In genomic region chr11:19344661-19345518, GRCh38 we compare ENCODE assay signal across 8 cellular contexts.
DNase-seq lines count a peak whose midpoint lies in the region; TF ChIP-seq lines count a peak whose summit lies in the region.

No MANE protein-coding gene starts in this region.

- H3K4me3 ChIP-seq in fibroblast of lung (replicated peaks in 1 of 4; ENCODE audit: control extremely low read depth in 1 of 4, insufficient read depth in 1 of 4, low read depth in 3 of 4, low read length in 4 of 4) (peak overlapping the region; percentile 6 to 62 (median 33)), neuron (ENCODE audit: low read length) (peak overlapping the region; percentile 62), OCI-LY7 (ENCODE audit: low read depth, low read length, poor library complexity, severe bottlenecking) (no peak overlapping the region)

- H3K4me2 ChIP-seq in H9 (ENCODE audit: insufficient read depth, insufficient read length, low read length) = peak overlapping the region; percentile 56
- peak overlapping the region; percentile 78 for H3K4me2 ChIP-seq in fibroblast of lung (ENCODE audit: extremely low read depth, insufficient read depth, low read length)
- no peak overlapping the region for H3K4me2 ChIP-seq in OCI-LY7 (ENCODE audit: low read length)

- H3K23ac ChIP-seq in H9 (ENCODE audit: insufficient read length, low read depth, low read length) = no peak overlapping the region

- H3K36me3 ChIP-seq in fibroblast of lung (ENCODE audit: control insufficient read depth, insufficient read depth, low read length) (no peaks in the 10 kb centered on the region), neuron (ENCODE audit: insufficient read depth, low read length) (no peaks in the 10 kb centered on the region), OCI-LY7 (ENCODE audit: insufficient read depth, low read length) (no peaks in the 10 kb centered on the region)

- H4K20me1 ChIP-seq in H9 (ENCODE audit: control insufficient read depth, insufficient read depth, insufficient read length) (no peaks in the 10 kb centered on the region), fibroblast of lung (ENCODE audit: control insufficient read depth, extremely low read depth, insufficient read depth, low read length) (no peaks in the 10 kb centered on the region), OCI-LY7 (ENCODE audit: insufficient read depth, low read length) (no peaks in the 10 kb centered on the region)

- H3K27ac ChIP-seq in H9 (ENCODE audit: insufficient read length, low read depth, low read length) = no peak overlapping the region
- H3K27ac ChIP-seq in fibroblast of lung (ENCODE audit: insufficient read depth, low read length) = peak overlapping the region; percentile 18
- H3K27ac ChIP-seq in OCI-LY7 (ENCODE audit: low read depth, low read length, poor library complexity, severe bottlenecking) = no peak overlapping the region

- H3K4ac ChIP-seq in H9 (ENCODE audit: low read depth, low read length) = no peak overlapping the region

- no peak overlapping the region for H2BK120ac ChIP-seq in H9 (ENCODE audit: low read depth, low read length, poor library complexity, severe bottlenecking)

- POLR2A ChIA-PET in OCI-LY7 (lab: Charles Lee) = no interaction called here

- TF ChIP-seq CTCF in H9 (conservative IDR thresholded peaks at IDR 0.05) = no peak
- no peak for TF ChIP-seq CTCF in fibroblast of lung (conservative IDR thresholded peaks at IDR 0.05 in 1 of 2, IDR thresholded peaks at IDR 0.05 in 1 of 2; ENCODE audit: low read depth in 1 of 2, low read length in 2 of 2)
- no peak for TF ChIP-seq CTCF in OCI-LY7 (conservative IDR thresholded peaks at IDR 0.05; ENCODE audit: low read length)

- H3K9me2 ChIP-seq in OCI-LY7 (ENCODE audit: insufficient read depth, low read length) = no peaks in the 10 kb centered on the region

- no peak overlapping the region for H4K5ac ChIP-seq in H9 (ENCODE audit: insufficient read length, low read depth, low read length)

- H3K9me3 Mint-ChIP-seq in H9 (no peaks in the 10 kb centered on the region), immature natural killer cell (no peaks in the 10 kb centered on the region)

- no peak overlapping the region for H2AK5ac ChIP-seq in H9 (ENCODE audit: insufficient read length, low read length)

- no peak overlapping the region for H3K14ac ChIP-seq in H9 (ENCODE audit: insufficient read depth, low read length)

- H4K8ac ChIP-seq in H9 (replicated peaks; ENCODE audit: insufficient read length, low read depth, low read length) = no peak overlapping the region

- H3K79me2 ChIP-seq in H9 (ENCODE audit: insufficient read depth, low read length) (no peaks in the 10 kb centered on the region), fibroblast of lung (ENCODE audit: control insufficient read depth, insufficient read depth, low read length) (no peaks in the 10 kb centered on the region), OCI-LY7 (ENCODE audit: insufficient read depth, low read depth, low read length) (no peaks in the 10 kb centered on the region)

- H3K4me1 Mint-ChIP-seq in H9 = peaks cover 13 to 17% of the 10 kb centered on the region in 2 experiments
- peaks cover 6 to 8% of the 10 kb centered on the region in 2 donors for H3K4me1 Mint-ChIP-seq in immature natural killer cell

- H3K36me3 Mint-ChIP-seq in H9 (ENCODE audit: insufficient read depth in 1 of 3, low read depth in 3 of 3) (no peaks in the 10 kb centered on the region), immature natural killer cell (peaks cover 0 to 5% (median 0%) of the 10 kb centered on the region in 3 donors)

- H2BK12ac ChIP-seq in H9 (ENCODE audit: insufficient read length, low read depth, low read length) = no peak overlapping the region

- no peak overlapping the region for H3K18ac ChIP-seq in H9 (ENCODE audit: insufficient read length, low read depth, low read length)

- H3K79me1 ChIP-seq in H9 (ENCODE audit: insufficient read depth, low read depth, low read length, poor library complexity, severe bottlenecking) = no peaks in the 10 kb centered on the region

- WGBS in H9 (ENCODE audit: extremely low coverage, insufficient read length, low lambda C conversion rate) = no CpG with 5 or more reads among the region's 44 CpGs

- BruUV-seq in OCI-LY7 (replicated peaks; lab: Mats Ljungman, UMichigan) = no TSS peak

- H2AFZ ChIP-seq in H9 (ENCODE audit: low read length) = no peak overlapping the region
- H2AFZ ChIP-seq in fibroblast of lung (ENCODE audit: low read length) = no peak overlapping the region
- H2AFZ ChIP-seq in neuron (ENCODE audit: low read depth, low read length) = peak overlapping the region; percentile 12
- H2AFZ ChIP-seq in OCI-LY7 (ENCODE audit: low read length) = no peak overlapping the region

- H3T11ph ChIP-seq in H9 (ENCODE audit: low read length) = no peak overlapping the region

- peak; percentile 23 for DNase-seq in DMS 273 treated with DMSO at 0.1 percent for 48 hours (lab: John Stamatoyannopoulos, UW)
- DNase-seq in H9 = peak; percentile 82
- peak; percentile 66 to 91 for DNase-seq in NCI-H526 (lab: John Stamatoyannopoulos, UW)
- peak; percentile 20 to 33 for DNase-seq in fibroblast of lung (ENCODE audit: low read depth in 2 of 2)
- DNase-seq in dedifferentiated amniotic fluid mesenchymal stem cell (ENCODE audit: extremely low spot score) = no peak
- DNase-seq in OCI-LY7 (ENCODE audit: low spot score) = no peak
- DNase-seq in immature natural killer cell = no peak

- H3K9ac ChIP-seq in H9 (ENCODE audit: extremely low read depth, insufficient read length, low read length) (no peak overlapping the region), fibroblast of lung (ENCODE audit: insufficient read depth, low read length) (peak overlapping the region; percentile 61)

- intact Hi-C loops in OCI-LY7 (cut with micrococcal nuclease; ENCODE audit: unreplicated experiment) = no loop called here

- no peak overlapping the region for H4K91ac ChIP-seq in H9 (ENCODE audit: insufficient read length, low read depth, low read length)

- H3K4me1 ChIP-seq in H9 (ENCODE audit: insufficient read depth, low read length) = no peaks in the 10 kb centered on the region
- H3K4me1 ChIP-seq in fibroblast of lung (ENCODE audit: control insufficient read depth, extremely low read depth, insufficient read depth, low read length) = no peaks in the 10 kb centered on the region
- H3K4me1 ChIP-seq in neuron (ENCODE audit: insufficient read depth, low read length) = peaks cover 39% of the 10 kb centered on the region
- no peaks in the 10 kb centered on the region for H3K4me1 ChIP-seq in OCI-LY7 (ENCODE audit: insufficient read depth, low read length, poor library complexity, severe bottlenecking)

- H2BK20ac ChIP-seq in H9 (ENCODE audit: low read depth, low read length, poor library complexity, severe bottlenecking) = no peak overlapping the region

- H2BK5ac ChIP-seq in H9 (ENCODE audit: insufficient read length, low read length) = no peak overlapping the region

- CTCF ChIA-PET in OCI-LY7 (lab: Charles Lee; ENCODE audit: unreplicated experiment) = no interaction called here

- no peak overlapping the region for H2BK15ac ChIP-seq in H9 (ENCODE audit: low read depth, low read length)

- no peak overlapping the region for H3K56ac ChIP-seq in H9 (ENCODE audit: insufficient read length, low read depth, low read length)

- H3K27me3 Mint-ChIP-seq in H9 (ENCODE audit: low read depth) (peaks cover 100% of the 10 kb centered on the region), immature natural killer cell (ENCODE audit: low read depth in 3 of 3) (peaks cover 11 to 51% (median 29%) of the 10 kb centered on the region in 3 donors)

- H3K23me2 ChIP-seq in H9 (ENCODE audit: insufficient read length, low read depth, low read length, poor library complexity, severe bottlenecking) = peaks cover 10% of the 10 kb centered on the region

- H3K4me3 Mint-ChIP-seq in H9 (peak overlapping the region; percentile 44 to 81), immature natural killer cell (peak overlapping the region in 1 of 5 donors; percentile 18)

- H3K27me3 ChIP-seq in H9 (ENCODE audit: insufficient read depth, low read length) (peaks cover 32% of the 10 kb centered on the region; the same call in 1 of the 2 replicates), fibroblast of lung (ENCODE audit: control insufficient read depth, insufficient read depth, low read length) (peaks cover 38% of the 10 kb centered on the region), neuron (ENCODE audit: insufficient read depth, low read length) (peaks cover 27% of the 10 kb centered on the region)

- H3K9me3 ChIP-seq in H9 (ENCODE audit: control insufficient read depth, low read depth, low read length) (no peaks in the 10 kb centered on the region), fibroblast of lung (ENCODE audit: control insufficient read depth, insufficient read depth, low read depth, low read length) (no peaks in the 10 kb centered on the region), neuron (ENCODE audit: low read length) (no peaks in the 10 kb centered on the region), OCI-LY7 (ENCODE audit: low read length) (no peaks in the 10 kb centered on the region)

- H3K27ac Mint-ChIP-seq in H9 (no peak overlapping the region), immature natural killer cell (no peak overlapping the region)

Comparison
In these comparisons a context has a peak if more than half of its experiments do, and no peak if none do; other contexts are left out.
1. DNase-seq: peak in DMS 273 treated with DMSO at 0.1 percent for 48 hours (single experiment), H9 (single experiment), NCI-H526 (2 of 2) and fibroblast of lung (2 of 2); none in dedifferentiated amniotic fluid mesenchymal stem cell (single experiment), OCI-LY7 (single experiment) and immature natural killer cell (0 of 3).